26 cellular contexts compared by ENCODE assay signal in the genomic region with DNA sequence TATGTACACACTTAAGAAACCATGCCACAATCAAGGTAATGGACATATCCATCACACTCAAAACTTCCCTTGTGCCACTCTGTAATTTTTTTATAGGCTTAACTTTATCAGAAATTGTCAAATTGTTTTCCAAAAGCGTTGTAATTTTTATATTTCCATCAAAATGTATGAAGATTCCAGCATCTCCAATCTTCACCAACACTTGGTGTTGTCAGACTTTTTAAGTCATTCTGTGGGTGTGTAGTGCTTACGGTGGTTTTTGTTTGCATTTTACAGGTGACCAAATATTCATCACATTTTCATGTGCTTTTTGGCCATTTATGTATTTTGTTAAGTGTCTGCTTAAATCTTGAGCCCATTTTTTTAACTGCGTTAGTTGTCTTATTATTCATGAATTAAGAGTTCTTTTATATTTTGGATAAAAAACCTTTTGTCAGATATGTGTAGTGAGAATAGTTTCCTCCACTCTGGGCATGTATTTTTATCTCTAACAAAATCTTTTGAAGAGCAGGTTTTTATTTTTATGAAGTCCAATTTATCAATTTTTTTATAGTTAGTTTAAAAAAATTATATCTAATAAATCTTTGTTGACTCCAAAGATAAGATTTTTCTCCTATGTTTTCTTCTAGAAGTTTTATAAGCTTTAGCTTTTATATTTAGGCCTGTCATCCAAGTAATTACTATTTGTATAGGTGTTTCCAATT.
"Had no signal": no experiment of that assay in that cellular context is flagged by ENCODE, and none has a peak within 500 bp of the region (broad histone marks: within the 10 kb centered on the region; RNA-seq: fewer than 3 reads in every experiment).

No MANE protein-coding gene starts in this region.

- DNase-seq: colonic mucosa; cortex of kidney; effector CD8-positive, alpha-beta T cell; effector memory CD8-positive, alpha-beta T cell; endodermal cell; erythroblast; esophagus squamous epithelium; foreskin fibroblast; foreskin melanocyte; gastrocnemius medialis; glutamatergic neuron; head of caudate nucleus; heart right ventricle; hippocampal formation; left cardiac atrium; left lung; left ventricle myocardium superior; lower lobe of right lung; mesenchymal stem cell; mucosa of descending colon; naive B cell had no signal

- H3K4me3 ChIP-seq: colonic mucosa, esophagus squamous epithelium, gastrocnemius medialis, heart right ventricle, left lung, lower lobe of right lung, mucosa of descending colon had no signal

- H3K4me1 ChIP-seq: colonic mucosa, lower lobe of right lung had no signal

- FAIRE-seq: endometrium, islet of Langerhans, keratinocyte had no signal

- H3K27ac ChIP-seq: colonic mucosa, epithelial cell of prostate, esophagus squamous epithelium, gastrocnemius medialis, heart right ventricle, left lung, lower lobe of right lung had no signal

- ATAC-seq: effector memory CD8-positive, alpha-beta T cell; esophagus mucosa; gastrocnemius medialis; heart right ventricle; left cardiac atrium; left lung; left ventricle myocardium superior; lower lobe of right lung; mucosa of descending colon had no signal

- H3K27me3 ChIP-seq: colonic mucosa, esophagus squamous epithelium, gastrocnemius medialis, heart right ventricle, left lung had no signal

- H3K36me3 ChIP-seq: colonic mucosa, esophagus squamous epithelium, gastrocnemius medialis, heart right ventricle, left lung, lower lobe of right lung had no signal

- H3K9me3 ChIP-seq: colonic mucosa had no signal
